Comparison of ENCODE assay signal across 1 cellular context in the genomic region with DNA sequence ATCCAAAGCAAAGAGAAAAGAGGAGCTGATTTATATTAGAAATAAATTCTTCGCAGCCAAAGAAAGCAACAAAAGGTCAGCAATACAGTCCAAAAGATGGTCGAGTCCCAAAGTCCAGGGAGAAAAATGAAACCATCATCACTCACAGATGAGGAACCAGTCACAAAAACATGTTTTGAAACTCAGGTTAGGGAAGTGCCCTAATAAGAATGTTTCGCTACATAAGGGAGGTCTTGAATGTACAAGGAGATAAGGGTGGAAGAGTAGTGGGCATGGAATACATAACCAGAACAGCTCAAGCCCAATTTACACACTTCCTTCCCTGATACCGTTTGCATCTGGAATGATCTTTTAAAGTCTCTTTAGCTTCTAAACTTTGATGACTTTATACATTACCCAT.
TF ChIP-seq lines count a peak whose summit lies in the region.

No MANE protein-coding gene starts in this region.

TF ChIP-seq in K562, 482 proteins besides CTCF, POLR2A, EP300 and RAD21:
- TF ChIP-seq NR2C1 (IDR thresholded peaks at IDR 0.05) = no peak
- no peak for TF ChIP-seq NR2C1 (tag; IDR thresholded peaks at IDR 0.05)
- TF ChIP-seq NFATC3 (IDR thresholded peaks at IDR 0.05) = no peak
- TF ChIP-seq MAFK (IDR thresholded peaks at IDR 0.05; ENCODE audit: low read length) = no peak
- TF ChIP-seq ZBTB7A (IDR thresholded peaks at IDR 0.05; ENCODE audit: borderline replicate concordance, control insufficient read depth, low read depth, low read length) = no peak
- no peak for TF ChIP-seq PATZ1 (CRISPR knock-in tag; IDR thresholded peaks at IDR 0.05; ENCODE audit: borderline replicate concordance)
- no peak for TF ChIP-seq COPS2 (conservative IDR thresholded peaks at IDR 0.05)
- no peak for TF ChIP-seq FOXP4 (CRISPR knock-in tag; IDR thresholded peaks at IDR 0.05; ENCODE audit: borderline replicate concordance)
- TF ChIP-seq SMAD2 (IDR thresholded peaks at IDR 0.05; ENCODE audit: low read depth, low read length) = no peak
- TF ChIP-seq AFF4 (CRISPR knock-in tag; IDR thresholded peaks at IDR 0.05) = no peak
- TF ChIP-seq SMARCB1 (IDR thresholded peaks at IDR 0.05; ENCODE audit: insufficient read length, low read depth) = no peak
- TF ChIP-seq, protein P1, sequence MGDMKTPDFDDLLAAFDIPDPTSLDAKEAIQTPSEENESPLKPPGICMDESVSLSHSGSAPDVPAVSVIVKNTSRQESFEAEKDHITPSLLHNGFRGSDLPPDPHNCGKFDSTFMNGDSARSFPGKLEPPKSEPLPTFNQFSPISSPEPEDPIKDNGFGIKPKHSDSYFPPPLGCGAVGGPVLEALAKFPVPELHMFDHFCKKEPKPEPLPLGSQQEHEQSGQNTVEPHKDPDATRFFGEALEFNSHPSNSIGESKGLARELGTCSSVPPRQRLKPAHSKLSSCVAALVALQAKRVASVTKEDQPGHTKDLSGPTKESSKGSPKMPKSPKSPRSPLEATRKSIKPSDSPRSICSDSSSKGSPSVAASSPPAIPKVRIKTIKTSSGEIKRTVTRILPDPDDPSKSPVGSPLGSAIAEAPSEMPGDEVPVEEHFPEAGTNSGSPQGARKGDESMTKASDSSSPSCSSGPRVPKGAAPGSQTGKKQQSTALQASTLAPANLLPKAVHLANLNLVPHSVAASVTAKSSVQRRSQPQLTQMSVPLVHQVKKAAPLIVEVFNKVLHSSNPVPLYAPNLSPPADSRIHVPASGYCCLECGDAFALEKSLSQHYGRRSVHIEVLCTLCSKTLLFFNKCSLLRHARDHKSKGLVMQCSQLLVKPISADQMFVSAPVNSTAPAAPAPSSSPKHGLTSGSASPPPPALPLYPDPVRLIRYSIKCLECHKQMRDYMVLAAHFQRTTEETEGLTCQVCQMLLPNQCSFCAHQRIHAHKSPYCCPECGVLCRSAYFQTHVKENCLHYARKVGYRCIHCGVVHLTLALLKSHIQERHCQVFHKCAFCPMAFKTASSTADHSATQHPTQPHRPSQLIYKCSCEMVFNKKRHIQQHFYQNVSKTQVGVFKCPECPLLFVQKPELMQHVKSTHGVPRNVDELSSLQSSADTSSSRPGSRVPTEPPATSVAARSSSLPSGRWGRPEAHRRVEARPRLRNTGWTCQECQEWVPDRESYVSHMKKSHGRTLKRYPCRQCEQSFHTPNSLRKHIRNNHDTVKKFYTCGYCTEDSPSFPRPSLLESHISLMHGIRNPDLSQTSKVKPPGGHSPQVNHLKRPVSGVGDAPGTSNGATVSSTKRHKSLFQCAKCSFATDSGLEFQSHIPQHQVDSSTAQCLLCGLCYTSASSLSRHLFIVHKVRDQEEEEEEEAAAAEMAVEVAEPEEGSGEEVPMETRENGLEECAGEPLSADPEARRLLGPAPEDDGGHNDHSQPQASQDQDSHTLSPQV (IDR thresholded peaks at IDR 0.05) = no peak
- no peak for TF ChIP-seq IRF1 (CRISPR knock-in tag; IDR thresholded peaks at IDR 0.05; ENCODE audit: borderline replicate concordance)
- TF ChIP-seq ZNF551 (CRISPR knock-in tag; IDR thresholded peaks at IDR 0.05) = no peak
- TF ChIP-seq CHD4 (IDR thresholded peaks at IDR 0.05; ENCODE audit: insufficient read depth, insufficient replicate concordance, low read depth, low read length, poor library complexity, severe bottlenecking) = no peak
